In genomic region chr7:122543891-122544290, GRCh38 we compare ENCODE assay signal across 23 cellular contexts.
"Had no signal": no experiment of that assay in that cellular context is flagged by ENCODE, and none has a peak within 500 bp of the region (broad histone marks: within the 10 kb centered on the region; RNA-seq: fewer than 3 reads in every experiment).

No MANE protein-coding gene starts in this region.

- H3K4me3 ChIP-seq: hepatocyte, lower lobe of right lung, mucosa of descending colon, ovary, right atrium auricular region, right lobe of liver, stomach, testis, thyroid gland, transverse colon, upper lobe of left lung, vagina had no signal

- H3K27me3 ChIP-seq: hepatocyte, ovary, right atrium auricular region, right lobe of liver, stomach, testis, thyroid gland, transverse colon, upper lobe of left lung, vagina had no signal

- ATAC-seq: naive thymus-derived CD4-positive, alpha-beta T cell; natural killer cell treated with Interleukin-12 subunit alpha and Interleukin-12 subunit beta and Interleukin-15 and Interleukin-18, amount 100 ng/mL, for 72 hours; stimulated activated naive CD8-positive, alpha-beta T cell treated with anti-CD3 and anti-CD28 coated beads, Interleukin-15, Interleukin-2, amounts not matched to agents 100 U/mL and 50 U/mL, for 24 hours had no signal

- H3K27ac ChIP-seq: hepatocyte, lower lobe of right lung, ovary, right atrium auricular region, right lobe of liver, stomach, testis, thyroid gland, transverse colon, upper lobe of left lung, vagina had no signal

- H3K79me2 ChIP-seq: hepatocyte had no signal

- H2AFZ ChIP-seq: hepatocyte had no signal

- H3K4me2 ChIP-seq: hepatocyte had no signal

- H3K9me3 ChIP-seq: lower lobe of right lung, mucosa of descending colon, ovary, right atrium auricular region, right lobe of liver, stomach, testis, thyroid gland, transverse colon, upper lobe of left lung, vagina had no signal

- H3K4me1 ChIP-seq: lower lobe of right lung, right atrium auricular region, right lobe of liver, testis, thyroid gland, transverse colon, upper lobe of left lung, vagina had no signal

- H3K36me3 ChIP-seq: lower lobe of right lung, ovary, right atrium auricular region, right lobe of liver, stomach, thyroid gland, transverse colon, upper lobe of left lung, vagina had no signal

- DNase-seq: kidney glomerular epithelial cell; left cardiac atrium; lower lobe of right lung; mammary epithelial cell; mesendoderm; naive thymus-derived CD4-positive, alpha-beta T cell; ovary; right lobe of liver; stimulated activated CD4-positive, alpha-beta T cell treated with anti-CD3 and anti-CD28 coated beads, Interleukin-12 subunit alpha, Interleukin-12 subunit beta, amount 100 ng/mL, for 4 hours; stimulated activated CD4-positive, alpha-beta T cell treated with anti-CD3 and anti-CD28 coated beads, Interleukin-15, amount 100 ng/mL, for 24 hours; stimulated activated CD4-positive, alpha-beta T cell treated with anti-CD3 and anti-CD28 coated beads, Interleukin-2, amount 100 ng/mL, for 24 hours; stimulated activated CD4-positive, alpha-beta T cell treated with anti-CD3 and anti-CD28 coated beads, Interleukin-4, amount 100 ng/mL, for 1 hour; stimulated activated naive CD8-positive, alpha-beta T cell treated with anti-CD3 and anti-CD28 coated beads, Interleukin-15, Interleukin-2, amounts not matched to agents 100 U/mL and 50 U/mL, for 24 hours; stomach; testis; thyroid gland; upper lobe of left lung had no signal
